1 cellular context compared by ENCODE assay signal in the genomic region with DNA sequence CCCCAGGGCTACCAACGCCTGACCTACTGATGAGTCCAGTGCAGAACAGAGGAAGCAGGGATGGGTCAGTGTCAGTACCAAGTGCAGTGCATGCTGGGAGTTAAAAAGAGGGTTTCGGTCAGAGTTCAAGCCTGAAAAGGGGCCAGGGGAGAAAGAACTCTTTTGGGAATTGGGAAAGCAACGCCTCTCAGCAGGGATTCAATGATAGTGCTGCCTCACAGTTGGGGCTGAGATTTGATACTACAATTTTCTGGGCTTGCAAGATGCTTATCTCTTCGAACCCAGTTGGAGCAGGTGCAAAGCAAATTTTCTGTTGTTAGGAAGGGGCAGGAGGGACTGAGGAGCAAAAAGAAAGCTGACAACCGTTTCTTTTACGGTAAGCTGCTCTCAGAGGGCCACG.
TF ChIP-seq lines count a peak whose summit lies in the region.

No MANE protein-coding gene starts in this region.

TF ChIP-seq in HCT116, 20 proteins besides CTCF, POLR2A, EP300 and RAD21 (continued from another document):
- TF ChIP-seq, protein P1, sequence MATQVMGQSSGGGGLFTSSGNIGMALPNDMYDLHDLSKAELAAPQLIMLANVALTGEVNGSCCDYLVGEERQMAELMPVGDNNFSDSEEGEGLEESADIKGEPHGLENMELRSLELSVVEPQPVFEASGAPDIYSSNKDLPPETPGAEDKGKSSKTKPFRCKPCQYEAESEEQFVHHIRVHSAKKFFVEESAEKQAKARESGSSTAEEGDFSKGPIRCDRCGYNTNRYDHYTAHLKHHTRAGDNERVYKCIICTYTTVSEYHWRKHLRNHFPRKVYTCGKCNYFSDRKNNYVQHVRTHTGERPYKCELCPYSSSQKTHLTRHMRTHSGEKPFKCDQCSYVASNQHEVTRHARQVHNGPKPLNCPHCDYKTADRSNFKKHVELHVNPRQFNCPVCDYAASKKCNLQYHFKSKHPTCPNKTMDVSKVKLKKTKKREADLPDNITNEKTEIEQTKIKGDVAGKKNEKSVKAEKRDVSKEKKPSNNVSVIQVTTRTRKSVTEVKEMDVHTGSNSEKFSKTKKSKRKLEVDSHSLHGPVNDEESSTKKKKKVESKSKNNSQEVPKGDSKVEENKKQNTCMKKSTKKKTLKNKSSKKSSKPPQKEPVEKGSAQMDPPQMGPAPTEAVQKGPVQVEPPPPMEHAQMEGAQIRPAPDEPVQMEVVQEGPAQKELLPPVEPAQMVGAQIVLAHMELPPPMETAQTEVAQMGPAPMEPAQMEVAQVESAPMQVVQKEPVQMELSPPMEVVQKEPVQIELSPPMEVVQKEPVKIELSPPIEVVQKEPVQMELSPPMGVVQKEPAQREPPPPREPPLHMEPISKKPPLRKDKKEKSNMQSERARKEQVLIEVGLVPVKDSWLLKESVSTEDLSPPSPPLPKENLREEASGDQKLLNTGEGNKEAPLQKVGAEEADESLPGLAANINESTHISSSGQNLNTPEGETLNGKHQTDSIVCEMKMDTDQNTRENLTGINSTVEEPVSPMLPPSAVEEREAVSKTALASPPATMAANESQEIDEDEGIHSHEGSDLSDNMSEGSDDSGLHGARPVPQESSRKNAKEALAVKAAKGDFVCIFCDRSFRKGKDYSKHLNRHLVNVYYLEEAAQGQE (IDR thresholded peaks at IDR 0.05; ENCODE audit: low read depth) = no peak
- no peak for TF ChIP-seq EZH2phosphoT487 (IDR thresholded peaks at IDR 0.05; ENCODE audit: borderline replicate concordance)
- no peak for TF ChIP-seq EZH2 (IDR thresholded peaks at IDR 0.05)
- TF ChIP-seq, protein P2, sequence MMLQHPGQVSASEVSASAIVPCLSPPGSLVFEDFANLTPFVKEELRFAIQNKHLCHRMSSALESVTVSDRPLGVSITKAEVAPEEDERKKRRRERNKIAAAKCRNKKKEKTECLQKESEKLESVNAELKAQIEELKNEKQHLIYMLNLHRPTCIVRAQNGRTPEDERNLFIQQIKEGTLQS (IDR thresholded peaks at IDR 0.05) = no peak
